1 cellular context compared by ENCODE assay signal in the genomic region with DNA sequence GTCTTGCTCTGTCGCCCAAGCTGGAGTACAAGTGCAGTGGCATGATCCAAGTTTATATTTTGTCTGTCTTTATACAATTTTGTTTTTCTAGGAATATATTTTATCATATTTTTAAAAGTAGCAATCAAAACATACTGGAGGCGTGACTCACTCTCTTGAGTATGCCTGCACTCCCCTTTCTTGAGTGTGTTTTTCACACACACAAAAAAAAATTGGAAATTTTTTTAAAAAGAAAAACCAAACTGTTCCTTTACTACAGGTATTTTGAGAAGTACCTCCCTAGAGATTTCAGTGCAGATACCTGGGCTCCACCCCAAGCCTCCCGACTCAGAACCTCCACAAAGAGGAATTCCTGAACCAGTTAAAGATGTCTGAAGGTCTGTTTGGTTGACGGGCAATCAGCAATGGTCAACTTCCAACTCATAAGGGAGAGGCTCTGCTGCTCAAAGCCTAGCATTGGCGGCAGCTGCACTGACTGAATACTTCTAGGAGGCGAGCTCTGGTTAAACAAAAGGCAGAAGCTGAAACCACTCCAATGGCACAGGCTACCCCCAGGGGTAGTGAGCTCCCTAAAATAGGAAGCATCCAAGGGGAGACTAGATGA.
TF ChIP-seq lines count a peak whose summit lies in the region.

No MANE protein-coding gene starts in this region.

TF ChIP-seq in IMR-90, 13 proteins besides CTCF, POLR2A, EP300 and RAD21:
- TF ChIP-seq RCOR1 (IDR thresholded peaks at IDR 0.05; ENCODE audit: insufficient replicate concordance, low read length) (no peak), MAFK (IDR thresholded peaks at IDR 0.05; ENCODE audit: low read depth, low read length) (no peak), MAZ (IDR thresholded peaks at IDR 0.05; ENCODE audit: borderline replicate concordance, low read depth, low read length) (no peak), CEBPB (IDR thresholded peaks at IDR 0.05; ENCODE audit: low read depth, low read length) (no peak), FOS (IDR thresholded peaks at IDR 0.05; ENCODE audit: low read depth, low read length) (no peak), MXI1 (IDR thresholded peaks at IDR 0.05; ENCODE audit: borderline replicate concordance, low read depth, low read length) (no peak), SMC3 (IDR thresholded peaks at IDR 0.05; ENCODE audit: low read depth, low read length) (no peak), NFE2L2 (IDR thresholded peaks at IDR 0.05; ENCODE audit: low read depth, low read length) (no peak), RFX5 (IDR thresholded peaks at IDR 0.05; ENCODE audit: low read depth, low read length) (no peak), BHLHE40 (IDR thresholded peaks at IDR 0.05; ENCODE audit: low read depth, low read length) (no peak), CHD1 (IDR thresholded peaks at IDR 0.05; ENCODE audit: low read depth, low read length) (no peak)
- TF ChIP-seq, protein P1, sequence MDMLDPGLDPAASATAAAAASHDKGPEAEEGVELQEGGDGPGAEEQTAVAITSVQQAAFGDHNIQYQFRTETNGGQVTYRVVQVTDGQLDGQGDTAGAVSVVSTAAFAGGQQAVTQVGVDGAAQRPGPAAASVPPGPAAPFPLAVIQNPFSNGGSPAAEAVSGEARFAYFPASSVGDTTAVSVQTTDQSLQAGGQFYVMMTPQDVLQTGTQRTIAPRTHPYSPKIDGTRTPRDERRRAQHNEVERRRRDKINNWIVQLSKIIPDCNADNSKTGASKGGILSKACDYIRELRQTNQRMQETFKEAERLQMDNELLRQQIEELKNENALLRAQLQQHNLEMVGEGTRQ (IDR thresholded peaks at IDR 0.05; ENCODE audit: low read depth, low read length), result no peak
- TF ChIP-seq, protein P2, sequence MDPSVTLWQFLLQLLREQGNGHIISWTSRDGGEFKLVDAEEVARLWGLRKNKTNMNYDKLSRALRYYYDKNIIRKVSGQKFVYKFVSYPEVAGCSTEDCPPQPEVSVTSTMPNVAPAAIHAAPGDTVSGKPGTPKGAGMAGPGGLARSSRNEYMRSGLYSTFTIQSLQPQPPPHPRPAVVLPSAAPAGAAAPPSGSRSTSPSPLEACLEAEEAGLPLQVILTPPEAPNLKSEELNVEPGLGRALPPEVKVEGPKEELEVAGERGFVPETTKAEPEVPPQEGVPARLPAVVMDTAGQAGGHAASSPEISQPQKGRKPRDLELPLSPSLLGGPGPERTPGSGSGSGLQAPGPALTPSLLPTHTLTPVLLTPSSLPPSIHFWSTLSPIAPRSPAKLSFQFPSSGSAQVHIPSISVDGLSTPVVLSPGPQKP (IDR thresholded peaks at IDR 0.05; ENCODE audit: borderline replicate concordance, low read depth, low read length), result no peak
